8 cellular contexts compared by ENCODE assay signal in genomic region chr9:75087824-75088645, GRCh38. TPM values are rescaled to one million over a fixed set of nuclear protein-coding genes. Genes with fewer than 3 reads are reported as not detected.
DNase-seq lines count a peak whose midpoint lies in the region; ATAC-seq and TF ChIP-seq lines count a peak whose summit lies in the region.

Gene NMRK1, minus strand, starts transcription at chr9:75088155. Its CDS starts 5,040 bp downstream, at chr9:75083115.
A gene with protein sequence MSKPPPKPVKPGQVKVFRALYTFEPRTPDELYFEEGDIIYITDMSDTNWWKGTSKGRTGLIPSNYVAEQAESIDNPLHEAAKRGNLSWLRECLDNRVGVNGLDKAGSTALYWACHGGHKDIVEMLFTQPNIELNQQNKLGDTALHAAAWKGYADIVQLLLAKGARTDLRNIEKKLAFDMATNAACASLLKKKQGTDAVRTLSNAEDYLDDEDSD (plus strand): TSS chr9:75088514. CDS start chr9:75088693, 179 bp downstream.

- H3K9ac ChIP-seq in KMS-11 (peak within 1 kb of the TSS; percentile 89), muscle layer of colon (ENCODE audit: low read length) (peak within 1 kb of the TSS; percentile 34)

- ATAC-seq in GM21786 (IDR thresholded peaks at IDR 0.05; ENCODE audit: unreplicated experiment) (peak; percentile 80), Panc1 (peak; percentile 97)
- ATAC-seq in activated T-cell treated with anti-CD3 and anti-CD28 coated beads, Interleukin-2, amount 50 U/mL, for 4 hours: peak; percentile 90 to 91

- H3K27ac ChIP-seq in KMS-11 (peak within 1 kb of the TSS; percentile 93), Panc1 (ENCODE audit: low read length) (peak within 1 kb of the TSS; percentile 84), esophagus (ENCODE audit: low read depth in 2 of 2, low read length in 1 of 2) (peak within 1 kb of the TSS; percentile 99), muscle layer of colon (ENCODE audit: low read depth, low read length) (peak within 1 kb of the TSS; percentile 96)

- H3K9me3 Mint-ChIP-seq in activated T-cell treated with anti-CD3 and anti-CD28 coated beads, Interleukin-2, amount 50 U/mL, for 4 hours: no peaks in the 10 kb centered on the region

- POLR2A ChIA-PET in Panc1 (lab: Charles Lee): interaction anchor here (0.6 kb wide), 1 partner anchor 98 kb away, joined by 3 read pairs; no protein-coding TSS in a partner anchor

- H3K9me3 ChIP-seq in Panc1 (ENCODE audit: control insufficient read depth, insufficient read depth, low read depth, low read length) (no peaks in the 10 kb centered on the region), esophagus (ENCODE audit: control insufficient read depth in 2 of 2, insufficient read depth in 1 of 2, low read depth in 1 of 2, low read length in 1 of 2) (no peaks in the 10 kb centered on the region), muscle layer of colon (ENCODE audit: low read length) (no peaks in the 10 kb centered on the region)

- H3K36me3 ChIP-seq in KMS-11 (ENCODE audit: insufficient read depth): no peaks in the 10 kb centered on the region
- no peaks in the 10 kb centered on the region for H3K36me3 ChIP-seq in Panc1 (ENCODE audit: control insufficient read depth, insufficient read depth, low read length)
- no peaks in the 10 kb centered on the region for H3K36me3 ChIP-seq in esophagus (ENCODE audit: control insufficient read depth in 2 of 2, insufficient read depth in 2 of 2, low read length in 1 of 2)
- no peaks in the 10 kb centered on the region for H3K36me3 ChIP-seq in muscle layer of colon (ENCODE audit: insufficient read depth, low read length)

- no peak for TF ChIP-seq CTCF in KMS-11 (conservative IDR thresholded peaks at IDR 0.05; ENCODE audit: low read depth, low read length)
- TF ChIP-seq CTCF in Panc1 (IDR thresholded peaks at IDR 0.05): no peak

- CTCF ChIA-PET in Panc1 (lab: Charles Lee): no interaction called here

- H3K4me1 Mint-ChIP-seq in activated T-cell treated with anti-CD3 and anti-CD28 coated beads, Interleukin-2, amount 50 U/mL, for 4 hours (ENCODE audit: low read depth): peaks cover 71% of the 10 kb centered on the region

- no peaks in the 10 kb centered on the region for H3K27me3 ChIP-seq in KMS-11 (ENCODE audit: insufficient read depth, low read depth)
- H3K27me3 ChIP-seq in Panc1 (ENCODE audit: control insufficient read depth, insufficient read depth, low read length): no peaks in the 10 kb centered on the region
- H3K27me3 ChIP-seq in esophagus (ENCODE audit: control insufficient read depth in 1 of 2, insufficient read depth in 2 of 2, low read length in 2 of 2): no peaks in the 10 kb centered on the region
- H3K27me3 ChIP-seq in muscle layer of colon (ENCODE audit: control insufficient read depth in 1 of 2, insufficient read depth in 2 of 2, low read length in 2 of 2): no peaks in the 10 kb centered on the region

- BruUV-seq in Panc1 (replicated peaks; lab: Mats Ljungman, UMichigan): TSS peak; percentile 74

- peak within 1 kb of the TSS; percentile 26 for H3K4me3 ChIP-seq in KMS-11 (IDR thresholded peaks at IDR 0.05; ENCODE audit: insufficient read depth, low read depth, low read length)
- peak within 1 kb of the TSS; percentile 78 to 89 for H3K4me3 ChIP-seq in Panc1 (ENCODE audit: low read depth in 2 of 2, low read length in 2 of 2)
- H3K4me3 ChIP-seq in esophagus (ENCODE audit: low read depth in 1 of 2, low read length in 2 of 2): peak within 1 kb of the TSS; percentile 75 to 84
- H3K4me3 ChIP-seq in muscle layer of colon (ENCODE audit: low read depth in 1 of 2, low read length in 2 of 2): peak within 1 kb of the TSS; percentile 85 to 95

- in situ Hi-C loops in Panc1 (cut with HindIII; ENCODE audit: low pct_unique_long_range_greater_than_20kb, low sequenced_read_pairs): no loop called here

- H3K27me3 Mint-ChIP-seq in activated T-cell treated with anti-CD3 and anti-CD28 coated beads, Interleukin-2, amount 50 U/mL, for 4 hours (ENCODE audit: low read depth): no peaks in the 10 kb centered on the region

- DNase-seq in DMS79 (lab: John Stamatoyannopoulos, UW) (peak; percentile 56), Panc1 (ENCODE audit: low read depth, low spot score) (no peak)
- DNase-seq in activated T-cell treated with anti-CD3 and anti-CD28 coated beads, Interleukin-2, amount 50 U/mL, for 4 hours: peak; percentile 88
- DNase-seq in stimulated activated CD8-positive, alpha-beta memory T cell treated with anti-CD3 and anti-CD28 coated beads, Interleukin-7, amount 100 ng/mL, for 1 hour (ENCODE audit: low read depth in 2 of 2): peak; percentile 82

- H3K4me3 Mint-ChIP-seq in activated T-cell treated with anti-CD3 and anti-CD28 coated beads, Interleukin-2, amount 50 U/mL, for 4 hours: peak within 1 kb of the TSS; percentile 99

- intact Hi-C loops in Panc1 (cut with micrococcal nuclease; ENCODE audit: unreplicated experiment): loop anchor here (10.0 kb wide), 2 partner anchors 63 to 133 kb away; partner anchors contain the start of genes C9orf40 and CARNMT1

- H4K20me1 ChIP-seq in KMS-11 (ENCODE audit: insufficient read depth): no peaks in the 10 kb centered on the region

- peak within 1 kb of the TSS; percentile 68 for H2AFZ ChIP-seq in KMS-11 (ENCODE audit: low read depth)

- peaks cover 72% of the 10 kb centered on the region for H3K79me2 ChIP-seq in KMS-11 (ENCODE audit: insufficient read depth, low read depth)

- peak within 1 kb of the TSS; percentile 85 for H3K4me2 ChIP-seq in KMS-11

- peaks cover 4% of the 10 kb centered on the region for H3K36me3 Mint-ChIP-seq in activated T-cell treated with anti-CD3 and anti-CD28 coated beads, Interleukin-2, amount 50 U/mL, for 4 hours (ENCODE audit: insufficient read depth)

- 0% methylated on average over 83 to 93 of the region's 93 CpGs for WGBS in esophagus, 2 donors

- H3K4me1 ChIP-seq in KMS-11 (ENCODE audit: low read depth, poor library complexity, severe bottlenecking) (peaks cover 70% of the 10 kb centered on the region), Panc1 (ENCODE audit: control insufficient read depth, insufficient read depth, low read length) (peaks cover 9% of the 10 kb centered on the region), esophagus (ENCODE audit: control insufficient read depth in 2 of 2, insufficient read depth in 2 of 2, low read length in 1 of 2) (peaks cover 2 to 4% of the 10 kb centered on the region in 2 donors), muscle layer of colon (ENCODE audit: insufficient read depth, low read length) (peaks cover 16% of the 10 kb centered on the region)

RNA-seq across cellular contexts. Expression of gene NMRK1, which starts in this region (rescaled TPM):
- total RNA-seq in Panc1 (2021; ENCODE audit: unreplicated experiment): 16.0 TPM
- 11.2 TPM for polyA plus RNA-seq in Panc1 (2012; ENCODE audit: insufficient read length)
- 10 to 100 TPM in 2 of 3 donors, 1 to 10 TPM in 1; 7.3 to 11.1 (median 11.1) TPM for total RNA-seq in activated T-cell treated with anti-CD3 and anti-CD28 coated beads, Interleukin-2, amount 50 U/mL, for 4 hours
- polyA plus RNA-seq in esophagus: 100 to 1,000 TPM in 1 of 2 donors, 10 to 100 TPM in 1; 39.2 to 127 TPM

RNA-seq across cellular contexts. Expression of the second gene that starts in this region (rescaled TPM):
- total RNA-seq in Panc1 (2021; ENCODE audit: unreplicated experiment): 24.6 TPM
- 15.3 TPM for polyA plus RNA-seq in Panc1 (2012; ENCODE audit: insufficient read length)
- 10 to 100 TPM; 38.9 to 49.8 (median 41.3) TPM for total RNA-seq in activated T-cell treated with anti-CD3 and anti-CD28 coated beads, Interleukin-2, amount 50 U/mL, for 4 hours
- polyA plus RNA-seq in esophagus: 100 to 1,000 TPM in 1 of 2 donors, 10 to 100 TPM in 1; 99.6 to 127 TPM

Comparison
In these comparisons a context has a peak if more than half of its experiments do, and no peak if none do; other contexts are left out.
1. H3K4me3 ChIP-seq: peak in every context shown above with its lines; median percentile 90 in muscle layer of colon; 84 in Panc1; 80 in esophagus; 26 in KMS-11.